19 cellular contexts compared by ENCODE assay signal in genomic region chr17:38619451-38619795, GRCh38. TPM values are rescaled to one million over a fixed set of nuclear protein-coding genes. Genes with fewer than 3 reads are reported as not detected.
DNase-seq lines count a peak whose midpoint lies in the region; ATAC-seq and TF ChIP-seq lines count a peak whose summit lies in the region.
"Had no signal": no experiment of that assay in that cellular context is flagged by ENCODE, and none has a peak within 500 bp of the region (broad histone marks: within the 10 kb centered on the region; RNA-seq: fewer than 3 reads in every experiment).

No MANE protein-coding gene starts in this region.

- no peak overlapping the region for H2BK5ac ChIP-seq in IMR-90 (ENCODE audit: low read depth, low read length, poor library complexity, severe bottlenecking)

- H3K56ac ChIP-seq in IMR-90 (ENCODE audit: extremely low read depth, insufficient read depth, low read length), result no peak overlapping the region

- no peak overlapping the region for H3K4me3 ChIP-seq in IMR-90 (ENCODE audit: insufficient read depth, low read depth, low read length)
- H3K4me3 ChIP-seq: A549, HAP-1 had no signal

- no peak for TF ChIP-seq RAD21 in IMR-90 (IDR thresholded peaks at IDR 0.05; ENCODE audit: low read length)

- H3K9me3 Mint-ChIP-seq in osteocyte (ENCODE audit: unreplicated experiment), result no peaks in the 10 kb centered on the region
- H3K9me3 Mint-ChIP-seq: CD8-positive, alpha-beta T cell; HFFc6 had no signal

- H2BK120ac ChIP-seq in IMR-90 (ENCODE audit: low read depth, low read length), result no peak overlapping the region

- no peak overlapping the region for H4K91ac ChIP-seq in IMR-90 (ENCODE audit: insufficient read depth, low read depth, low read length)

- no peak overlapping the region for H3K4ac ChIP-seq in IMR-90 (ENCODE audit: low read depth, low read length)

- intact Hi-C loops in IMR-90 (cut with micrococcal nuclease), result no loop called here

- H3K27me3 Mint-ChIP-seq in osteocyte (ENCODE audit: unreplicated experiment), result peaks cover 56% of the 10 kb centered on the region

- no peaks in the 10 kb centered on the region for H4K20me1 ChIP-seq in IMR-90 (ENCODE audit: insufficient read depth, low read length)

- no peak for ATAC-seq in IMR-90 (ENCODE audit: low read depth)
- ATAC-seq: A549; CD8-positive, alpha-beta T cell had no signal

- DNase-seq in AG20443 (ENCODE audit: low spot score), result peak; percentile 7
- peak; percentile 3 for DNase-seq in GM13976 (ENCODE audit: low spot score)
- DNase-seq in IMR-90, result no peak
- DNase-seq in iPS-NIHi11 (ENCODE audit: low spot score), result peak; percentile 1
- no peak for DNase-seq in GM13977 (ENCODE audit: low spot score)
- DNase-seq in osteocyte (ENCODE audit: extremely low spot score, unreplicated experiment), result no peak
- no peak for DNase-seq in activated gamma-delta T cell (lab: John Stamatoyannopoulos, UW)
- DNase-seq: CD8-positive, alpha-beta T cell; COR-L47; DND-41; GDM1; HFFc6; KG1 had no signal

- H3K9me1 ChIP-seq in IMR-90 (ENCODE audit: insufficient read depth, low read length), result no peaks in the 10 kb centered on the region

- no peak for TF ChIP-seq POLR2A in IMR-90 (IDR thresholded peaks at IDR 0.05; ENCODE audit: low read depth, low read length)

- no peak overlapping the region for H3K4me2 ChIP-seq in IMR-90 (ENCODE audit: low read depth, low read length)
- H3K4me2 ChIP-seq: A549 had no signal

- no peak overlapping the region for H3K23ac ChIP-seq in IMR-90 (ENCODE audit: low read depth, low read length)

- dilution Hi-C loops in IMR-90 (cut with HindIII; ENCODE audit: low sequenced_read_pairs, unreplicated experiment), result no loop called here

- H2BK15ac ChIP-seq in IMR-90 (ENCODE audit: low read depth, low read length), result no peak overlapping the region

- H4K5ac ChIP-seq in IMR-90 (ENCODE audit: low read depth, low read length), result no peak overlapping the region

- H3K4me1 ChIP-seq in IMR-90 (ENCODE audit: control insufficient read depth, insufficient read depth, low read length), result no peaks in the 10 kb centered on the region
- H3K4me1 ChIP-seq: HAP-1 had no signal

- H4K8ac ChIP-seq in IMR-90 (ENCODE audit: low read depth in 2 of 2, low read length in 2 of 2), result no peak overlapping the region

- no peaks in the 10 kb centered on the region for H3K79me1 ChIP-seq in IMR-90 (ENCODE audit: low read depth in 1 of 2, low read length in 2 of 2)

- peaks cover 65% of the 10 kb centered on the region for H3K27me3 ChIP-seq in IMR-90 (ENCODE audit: control insufficient read depth, insufficient read depth, low read length)

- no TSS peak for BruUV-seq in IMR-90 (replicated peaks; lab: Mats Ljungman, UMichigan)

- H2AFZ ChIP-seq in IMR-90 (replicated peaks; ENCODE audit: low read length, poor library complexity), result peak overlapping the region; percentile 32

- POLR2A ChIA-PET in IMR-90 (lab: Charles Lee; ENCODE audit: unreplicated experiment), result no interaction called here

- H3K27ac ChIP-seq in IMR-90 (ENCODE audit: insufficient read depth, low read length), result no peak overlapping the region
- H3K27ac ChIP-seq: A549, HL-60 had no signal

- no peak overlapping the region for H3K14ac ChIP-seq in IMR-90 (replicated peaks; ENCODE audit: low read depth, low read length)

- no CpG with 5 or more reads among the region's 2 CpGs for WGBS in IMR-90 (ENCODE audit: extremely low coverage in 2 of 2, insufficient read length in 1 of 2), 2 experiments

- TF ChIP-seq CTCF in GM13976 (IDR thresholded peaks at IDR 0.05; ENCODE audit: borderline replicate concordance, control extremely low read depth, extremely low read depth, insufficient read depth, missing control alignments) (no peak), IMR-90 (conservative IDR thresholded peaks at IDR 0.05; ENCODE audit: low read depth, low read length) (no peak), GM13977 (IDR thresholded peaks at IDR 0.05; ENCODE audit: extremely low read depth, insufficient read depth, missing control alignments) (no peak), osteocyte (IDR thresholded peaks at IDR 0.05) (no peak)

- no peak overlapping the region for H3K18ac ChIP-seq in IMR-90 (ENCODE audit: low read depth, low read length)

- in situ Hi-C loops in GM13976 (cut with MboI; ENCODE audit: low sequenced_read_pairs, unreplicated experiment), result no loop called here
- in situ Hi-C loops in IMR-90 (cut with MboI; ENCODE audit: low sequenced_read_pairs), result no loop called here
- in situ Hi-C loops in GM13977 (cut with MboI; ENCODE audit: low pct_unique_long_range_greater_than_20kb, low sequenced_read_pairs, unreplicated experiment), result no loop called here

- no peak overlapping the region for H2AK9ac ChIP-seq in IMR-90 (replicated peaks; ENCODE audit: low read depth, low read length, poor library complexity)

- CTCF ChIA-PET in IMR-90 (lab: Yijun Ruan, JAX), result no interaction called here

- no peak overlapping the region for H3K4me3 Mint-ChIP-seq in osteocyte (ENCODE audit: unreplicated experiment)
- H3K4me3 Mint-ChIP-seq: CD14-positive monocyte; CD8-positive, alpha-beta T cell; HFFc6 had no signal

- no peak overlapping the region for H3K27ac Mint-ChIP-seq in osteocyte (ENCODE audit: unreplicated experiment)
- H3K27ac Mint-ChIP-seq: CD14-positive monocyte; CD8-positive, alpha-beta T cell; HFFc6 had no signal

- no peak overlapping the region for H2AK5ac ChIP-seq in IMR-90 (ENCODE audit: low read depth, low read length)

- H3K36me3 Mint-ChIP-seq in osteocyte (ENCODE audit: unreplicated experiment), result no peaks in the 10 kb centered on the region
- H3K36me3 Mint-ChIP-seq: CD14-positive monocyte; CD8-positive, alpha-beta T cell had no signal

- H3K9ac ChIP-seq in IMR-90 (ENCODE audit: low read depth, low read length), result no peak overlapping the region

- H3K4me1 Mint-ChIP-seq in osteocyte (ENCODE audit: unreplicated experiment), result no peaks in the 10 kb centered on the region
- H3K4me1 Mint-ChIP-seq: CD14-positive monocyte had no signal

- no peaks in the 10 kb centered on the region for H3K9me3 ChIP-seq in IMR-90 (ENCODE audit: control insufficient read depth, insufficient read depth, low read length)
- H3K9me3 ChIP-seq: A549, HAP-1 had no signal

- no peaks in the 10 kb centered on the region for H3K36me3 ChIP-seq in IMR-90 (ENCODE audit: control insufficient read depth, insufficient read depth, low read length)
- H3K36me3 ChIP-seq: HAP-1 had no signal

- H2BK20ac ChIP-seq in IMR-90 (ENCODE audit: low read depth, low read length), result no peak overlapping the region

TF ChIP-seq in IMR-90, 13 proteins besides CTCF, POLR2A, EP300 and RAD21:
- TF ChIP-seq CEBPB (IDR thresholded peaks at IDR 0.05; ENCODE audit: low read depth, low read length) (no peak), SMC3 (IDR thresholded peaks at IDR 0.05; ENCODE audit: low read depth, low read length) (no peak), BHLHE40 (IDR thresholded peaks at IDR 0.05; ENCODE audit: low read depth, low read length) (no peak), MXI1 (IDR thresholded peaks at IDR 0.05; ENCODE audit: borderline replicate concordance, low read depth, low read length) (no peak), MAFK (IDR thresholded peaks at IDR 0.05; ENCODE audit: low read depth, low read length) (no peak), ELK1 (IDR thresholded peaks at IDR 0.05; ENCODE audit: borderline replicate concordance, low read depth, low read length) (no peak), RCOR1 (IDR thresholded peaks at IDR 0.05; ENCODE audit: insufficient replicate concordance, low read length) (no peak), USF2 (IDR thresholded peaks at IDR 0.05; ENCODE audit: low read depth, low read length) (no peak), NFE2L2 (IDR thresholded peaks at IDR 0.05; ENCODE audit: low read depth, low read length) (no peak), MAZ (IDR thresholded peaks at IDR 0.05; ENCODE audit: borderline replicate concordance, low read depth, low read length) (no peak), RFX5 (IDR thresholded peaks at IDR 0.05; ENCODE audit: low read depth, low read length) (no peak), CHD1 (IDR thresholded peaks at IDR 0.05; ENCODE audit: low read depth, low read length) (no peak), FOS (IDR thresholded peaks at IDR 0.05; ENCODE audit: low read depth, low read length) (no peak)

RNA-seq across cellular contexts. Expression of gene SRCIN1, which starts 13.7 kb away (rescaled TPM):
- not detected in 2 replicates for total RNA-seq in IMR-90 (2012; rRNA removed)
- not detected in 2 replicates for polyA plus RNA-seq in IMR-90 (2012; rRNA removed)
- polyA plus RNA-seq in IMR-90 (2012; cell fraction: cytosol; rRNA removed), result 0.01 TPM in 1 of 2 replicates, not detected in the other
- 0.13 and 0.15 TPM in 2 replicates for polyA plus RNA-seq in IMR-90 (2012; cell fraction: nucleus; rRNA removed; ENCODE audit: low replicate concordance)
- total RNA-seq in osteocyte, result 0.05 TPM in 1 of 2 replicates, not detected in the other
- total RNA-seq: HFFc6 had no signal
- polyA plus RNA-seq: AG04450, BJ, CD14-positive monocyte had no signal

RNA-seq across cellular contexts. Expression of gene EPOP, which starts 55.3 kb away (rescaled TPM):
- total RNA-seq in IMR-90 (2012; rRNA removed), result 0.28 and 0.36 TPM in 2 replicates
- polyA plus RNA-seq in IMR-90 (2012; rRNA removed), result 0.80 and 0.82 TPM in 2 replicates
- polyA plus RNA-seq in IMR-90 (2012; cell fraction: cytosol; rRNA removed), result 0.77 and 0.79 TPM in 2 replicates
- 0.49 and 0.57 TPM in 2 replicates for polyA plus RNA-seq in IMR-90 (2012; cell fraction: nucleus; rRNA removed; ENCODE audit: low replicate concordance)
- total RNA-seq in osteocyte, result 1.0 TPM in 2 replicates
- polyA plus RNA-seq: CD14-positive monocyte had no signal

Comparison
In these comparisons a context has a peak if more than half of its experiments do, and no peak if none do; other contexts are left out.
1. DNase-seq: peak in AG20443 (single experiment), GM13976 (single experiment) and iPS-NIHi11 (single experiment); none in IMR-90 (single experiment), GM13977 (single experiment), osteocyte (single experiment) and activated gamma-delta T cell (single experiment).